9 cellular contexts compared by ENCODE assay signal in the genomic region with DNA sequence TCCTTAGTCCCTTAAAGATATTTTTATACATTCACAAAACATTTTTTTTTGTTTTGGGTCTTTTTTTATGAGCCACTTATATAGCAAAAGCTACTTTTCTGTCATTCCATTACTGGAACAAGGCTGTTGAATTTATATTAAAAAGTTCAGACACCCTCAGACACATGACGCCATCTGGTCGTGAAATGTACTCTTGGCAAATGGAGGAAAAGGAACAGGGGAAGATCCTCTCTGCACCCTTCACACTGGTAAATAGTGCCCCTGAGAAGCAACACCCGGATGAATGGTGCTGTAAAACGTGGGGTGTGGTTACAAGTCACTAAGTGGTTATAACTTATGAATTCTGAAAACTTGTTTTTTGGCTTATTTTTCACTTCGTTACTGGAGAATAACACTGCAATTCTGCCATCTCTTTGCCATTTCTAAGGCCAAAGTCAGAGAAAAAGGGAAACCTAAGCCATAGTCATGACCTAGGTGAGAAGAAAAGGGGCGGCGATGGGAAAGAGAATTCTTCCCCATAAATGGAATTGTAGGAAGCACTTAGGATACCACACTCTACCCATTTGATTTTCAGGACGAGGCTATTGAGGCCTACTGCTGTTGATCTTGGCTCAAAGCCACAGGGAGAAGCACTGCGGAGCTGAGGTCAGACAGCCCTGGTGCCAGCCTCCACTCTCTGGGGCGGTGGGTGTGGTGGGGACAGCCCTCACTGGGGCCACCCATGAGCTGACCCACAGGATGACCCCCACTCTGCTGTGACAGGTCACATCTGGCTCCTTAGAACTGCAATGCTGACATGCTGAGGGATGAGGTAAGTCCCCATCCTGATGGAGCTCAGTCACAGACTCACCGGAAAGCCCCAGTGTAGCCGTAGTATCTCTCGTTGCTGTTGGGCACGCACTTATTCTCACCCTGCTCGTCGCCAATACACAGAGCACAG. TPM values are rescaled to one million over a fixed set of nuclear protein-coding genes. Genes with fewer than 3 reads are reported as not detected.
DNase-seq lines count a peak whose midpoint lies in the region; ATAC-seq and TF ChIP-seq lines count a peak whose summit lies in the region.
"Had no signal": no experiment of that assay in that cellular context is flagged by ENCODE, and none has a peak within 500 bp of the region (broad histone marks: within the 10 kb centered on the region; RNA-seq: fewer than 3 reads in every experiment).

No MANE protein-coding gene starts in this region.

- 38 to 49% methylated on average over 8 of the region's 16 CpGs for WGBS in gastroesophageal sphincter (ENCODE audit: low coverage in 1 of 2), 2 donors

- H3K36me3 ChIP-seq in gastroesophageal sphincter (no peaks in the 10 kb centered on the region), OCI-LY7 (ENCODE audit: insufficient read depth, low read length) (no peaks in the 10 kb centered on the region)

- H4K20me1 ChIP-seq in OCI-LY7 (ENCODE audit: insufficient read depth, low read length) = no peaks in the 10 kb centered on the region

- H3K4me3 Mint-ChIP-seq in stimulated activated naive CD8-positive, alpha-beta T cell treated with anti-CD3 and anti-CD28 coated beads, Interleukin-15, amount 100 ng/mL, for 72 hours = no peak overlapping the region
- H3K4me3 Mint-ChIP-seq: IgD-negative memory B cell had no signal

- CTCF ChIA-PET in OCI-LY7 (lab: Charles Lee; ENCODE audit: unreplicated experiment) = no interaction called here

- TF ChIP-seq CTCF in gastroesophageal sphincter (IDR thresholded peaks at IDR 0.05) (peak in 3 of 4 experiments; percentile 35 to 55 (median 50)), OCI-LY7 (conservative IDR thresholded peaks at IDR 0.05; ENCODE audit: low read length) (no peak)

- H3K4me3 ChIP-seq in gastroesophageal sphincter = no peak overlapping the region
- no peak overlapping the region for H3K4me3 ChIP-seq in OCI-LY7 (ENCODE audit: low read depth, low read length, poor library complexity, severe bottlenecking)

- intact Hi-C loops in OCI-LY7 (cut with micrococcal nuclease; ENCODE audit: unreplicated experiment) = no loop called here

- H2AFZ ChIP-seq in OCI-LY7 (ENCODE audit: low read length) = no peak overlapping the region

- H3K9me3 ChIP-seq in gastroesophageal sphincter = no peaks in the 10 kb centered on the region
- no peaks in the 10 kb centered on the region for H3K9me3 ChIP-seq in OCI-LY7 (ENCODE audit: low read length)

- H3K9me2 ChIP-seq in OCI-LY7 (ENCODE audit: insufficient read depth, low read length) = no peaks in the 10 kb centered on the region

- no peak overlapping the region for H3K4me2 ChIP-seq in OCI-LY7 (ENCODE audit: low read length)

- no peaks in the 10 kb centered on the region for H3K27me3 Mint-ChIP-seq in stimulated activated naive CD8-positive, alpha-beta T cell treated with anti-CD3 and anti-CD28 coated beads, Interleukin-15, amount 100 ng/mL, for 72 hours
- H3K27me3 Mint-ChIP-seq: IgD-negative memory B cell had no signal

- H3K27ac ChIP-seq in gastroesophageal sphincter (no peak overlapping the region), OCI-LY7 (ENCODE audit: low read depth, low read length, poor library complexity, severe bottlenecking) (no peak overlapping the region)

- no peak for TF ChIP-seq POLR2A in gastroesophageal sphincter (IDR thresholded peaks at IDR 0.05)

- DNase-seq in stimulated activated naive CD8-positive, alpha-beta T cell treated with anti-CD3 and anti-CD28 coated beads, Interleukin-15, Interleukin-2, amounts not matched to agents 100 U/mL and 50 U/mL, for 24 hours = peak; percentile 34
- DNase-seq in stimulated activated naive CD8-positive, alpha-beta T cell treated with anti-CD3 and anti-CD28 coated beads, Interleukin-15, amount 100 ng/mL, for 72 hours = no peak
- peak; percentile 37 to 43 for DNase-seq in SW 1271 (lab: John Stamatoyannopoulos, UW)
- DNase-seq in OCI-LY7 (ENCODE audit: low spot score) = no peak
- DNase-seq in central memory CD4-positive, alpha-beta T cell = no peak

- H3K4me1 ChIP-seq in gastroesophageal sphincter = no peaks in the 10 kb centered on the region
- H3K4me1 ChIP-seq in OCI-LY7 (ENCODE audit: insufficient read depth, low read length, poor library complexity, severe bottlenecking) = peaks cover 7% of the 10 kb centered on the region

- ATAC-seq in stimulated activated naive CD8-positive, alpha-beta T cell treated with anti-CD3 and anti-CD28 coated beads, Interleukin-15, Interleukin-2, amounts not matched to agents 100 U/mL and 50 U/mL, for 24 hours = no peak
- no peak for ATAC-seq in stimulated activated naive CD8-positive, alpha-beta T cell treated with anti-CD3 and anti-CD28 coated beads, Interleukin-15, amount 100 ng/mL, for 72 hours
- ATAC-seq in gastroesophageal sphincter (peak; percentile 10), esophagus mucosa (no peak), HG02571 (IDR thresholded peaks at IDR 0.05; ENCODE audit: unreplicated experiment) (no peak)

- H3K79me2 ChIP-seq in OCI-LY7 (ENCODE audit: insufficient read depth, low read depth, low read length) = no peaks in the 10 kb centered on the region

- H3K27ac Mint-ChIP-seq in stimulated activated naive CD8-positive, alpha-beta T cell treated with anti-CD3 and anti-CD28 coated beads, Interleukin-15, amount 100 ng/mL, for 72 hours = no peak overlapping the region
- H3K27ac Mint-ChIP-seq: IgD-negative memory B cell had no signal

- H3K27me3 ChIP-seq in gastroesophageal sphincter = peaks cover 11% of the 10 kb centered on the region

- BruUV-seq in OCI-LY7 (replicated peaks; lab: Mats Ljungman, UMichigan) = no TSS peak

- POLR2A ChIA-PET in OCI-LY7 (lab: Charles Lee) = interaction anchor here (0.6 to 0.8 kb wide), 2 partner anchors 18 to 32 kb away, joined by 3 read pairs; no protein-coding TSS in a partner anchor

- peaks cover 20% of the 10 kb centered on the region for H3K4me1 Mint-ChIP-seq in stimulated activated naive CD8-positive, alpha-beta T cell treated with anti-CD3 and anti-CD28 coated beads, Interleukin-15, amount 100 ng/mL, for 72 hours

- no peaks in the 10 kb centered on the region for H3K9me3 Mint-ChIP-seq in stimulated activated naive CD8-positive, alpha-beta T cell treated with anti-CD3 and anti-CD28 coated beads, Interleukin-15, amount 100 ng/mL, for 72 hours
- H3K9me3 Mint-ChIP-seq: IgD-negative memory B cell had no signal

- TF ChIP-seq EP300 in gastroesophageal sphincter (IDR thresholded peaks at IDR 0.05) = no peak

RNA-seq across cellular contexts. Expression of a gene that starts 21.8 kb away (rescaled TPM):
- total RNA-seq in gastroesophageal sphincter = 100 to 1,000 TPM in 1 of 4 donors, 1 to 10 TPM in 3; 1.2 to 198 (median 1.4) TPM
- total RNA-seq in esophagus mucosa = 108 TPM
- 3.7 TPM in 1 of 2 replicates, not detected in the other for total RNA-seq in OCI-LY7 (2014; rRNA removed; shearing (Covaris generic))
- total RNA-seq in OCI-LY7 (2022) = not detected in 2 replicates

RNA-seq across cellular contexts. Expression of a gene that starts 35.8 kb away (rescaled TPM):
- 10 to 100 TPM in 1 of 4 donors, 1 to 10 TPM in 1, under 1 TPM in 2; 0.89 to 15.8 (median 1.9) TPM for total RNA-seq in gastroesophageal sphincter
- 0.24 TPM for total RNA-seq in esophagus mucosa
- 0.41 and 0.88 TPM in 2 replicates for total RNA-seq in OCI-LY7 (2014; rRNA removed; shearing (Covaris generic))
- total RNA-seq in OCI-LY7 (2022) = 2.2 and 2.4 TPM in 2 replicates

RNA-seq across cellular contexts. Expression of a gene that starts 54.9 kb away (rescaled TPM):
- total RNA-seq in gastroesophageal sphincter = not detected
- not detected for total RNA-seq in esophagus mucosa
- total RNA-seq in OCI-LY7 (2014; rRNA removed; shearing (Covaris generic)) = 1.3 and 1.4 TPM in 2 replicates
- 0.37 and 0.74 TPM in 2 replicates for total RNA-seq in OCI-LY7 (2022)

Comparison
In these comparisons a context has a peak if more than half of its experiments do, and no peak if none do; other contexts are left out.
1. DNase-seq: peak in stimulated activated naive CD8-positive, alpha-beta T cell treated with anti-CD3 and anti-CD28 coated beads, Interleukin-15, Interleukin-2, amounts not matched to agents 100 U/mL and 50 U/mL, for 24 hours (single experiment) and SW 1271 (2 of 2); none in stimulated activated naive CD8-positive, alpha-beta T cell treated with anti-CD3 and anti-CD28 coated beads, Interleukin-15, amount 100 ng/mL, for 72 hours (0 of 2), OCI-LY7 (single experiment) and central memory CD4-positive, alpha-beta T cell (single experiment).